ENCODE assay signal across 34 cellular contexts in genomic region chr7:100357131-100357561, GRCh38. TPM values are rescaled to one million over a fixed set of nuclear protein-coding genes. Genes with fewer than 3 reads are reported as not detected.
DNase-seq lines count a peak whose midpoint lies in the region; ATAC-seq and TF ChIP-seq lines count a peak whose summit lies in the region.
"Had no signal": no experiment of that assay in that cellular context is flagged by ENCODE, and none has a peak within 500 bp of the region (broad histone marks: within the 10 kb centered on the region; RNA-seq: fewer than 3 reads in every experiment).

No MANE protein-coding gene starts in this region.

- no peaks in the 10 kb centered on the region for H3K4me1 ChIP-seq in suprapubic skin
- H3K4me1 ChIP-seq: A549, esophagus muscularis mucosa, heart left ventricle, Peyer's patch, testis had no signal

- no peaks in the 10 kb centered on the region for H3K9me3 ChIP-seq in suprapubic skin
- H3K9me3 ChIP-seq: A549, esophagus muscularis mucosa, heart left ventricle, Peyer's patch, testis had no signal

- ATAC-seq in WTC11 = no peak
- ATAC-seq: activated CD4-positive, alpha-beta T cell treated with anti-CD3 and anti-CD28 coated beads for 36 hours; heart left ventricle had no signal

- H3K27ac ChIP-seq in suprapubic skin = no peak overlapping the region
- H3K27ac ChIP-seq: A549, coronary artery, esophagus muscularis mucosa, Peyer's patch, testis had no signal

- no peak overlapping the region for H3K4me3 ChIP-seq in suprapubic skin
- H3K4me3 ChIP-seq: A549, coronary artery, esophagus muscularis mucosa, heart left ventricle, Peyer's patch, testis had no signal

- H3K27ac Mint-ChIP-seq in activated naive CD4-positive, alpha-beta T cell treated with anti-CD3 and anti-CD28 coated beads, Interleukin-2, amount 50 U/mL, for 24 hours = peak overlapping the region; percentile 35
- H3K27ac Mint-ChIP-seq in WTC11 (no peak overlapping the region), immature natural killer cell (peak overlapping the region in 4 of 6 donors; percentile 57 to 78 (median 68))

- no peak for TF ChIP-seq CTCF in WTC11 (IDR thresholded peaks at IDR 0.05)
- no peak for TF ChIP-seq CTCF in suprapubic skin (IDR thresholded peaks at IDR 0.05)

- CTCF ChIA-PET in WTC11 (lab: Charles Lee) = no interaction called here

- TF ChIP-seq EP300 in suprapubic skin (IDR thresholded peaks at IDR 0.05) = no peak

- WGBS in suprapubic skin = 92% methylated on average over 6 of the region's 6 CpGs

- no peaks in the 10 kb centered on the region for H3K27me3 ChIP-seq in suprapubic skin
- H3K27me3 ChIP-seq: esophagus muscularis mucosa, heart left ventricle, Peyer's patch, testis had no signal

- no peak for TF ChIP-seq POLR2A in suprapubic skin (IDR thresholded peaks at IDR 0.05)

- H3K36me3 ChIP-seq in suprapubic skin = peaks cover 100% of the 10 kb centered on the region

- no peak for DNase-seq in activated naive CD4-positive, alpha-beta T cell treated with Interleukin-2 at 50 U/mL for 16 hours
- DNase-seq in WTC11 (ENCODE audit: low spot score) (no peak), immature natural killer cell (no peak), suprapubic skin (ENCODE audit: low spot score in 2 of 2) (peak; percentile 44 to 58), SIG-M5 (lab: John Stamatoyannopoulos, UW) (no peak), CD1c-positive myeloid dendritic cell (ENCODE audit: extremely low spot score) (no peak)
- no peak for DNase-seq in stimulated activated CD4-positive, alpha-beta T cell treated with anti-CD3 and anti-CD28 coated beads, Interleukin-2, amount 100 ng/mL, for 24 hours
- DNase-seq: activated CD4-positive, alpha-beta T cell treated with anti-CD3 and anti-CD28 coated beads for 36 hours; activated naive CD4-positive, alpha-beta T cell; activated T-cell treated with anti-CD3 and anti-CD28 coated beads, Interleukin-2, amount 50 U/mL, for 1 hour; AML-193; anterior cingulate cortex; EL; foreskin fibroblast; GOT3; midbrain; naive B cell; NCI-H1048; NCI-H2107; stimulated activated naive CD4-positive, alpha-beta T cell; T-helper 9 cell; testis had no signal

- H3K27me3 Mint-ChIP-seq in activated naive CD4-positive, alpha-beta T cell treated with anti-CD3 and anti-CD28 coated beads, Interleukin-2, amount 50 U/mL, for 24 hours = no peaks in the 10 kb centered on the region
- no peaks in the 10 kb centered on the region for H3K27me3 Mint-ChIP-seq in WTC11 (ENCODE audit: low read depth)
- H3K27me3 Mint-ChIP-seq in immature natural killer cell (ENCODE audit: low read depth in 3 of 3) = peaks cover 0 to 5% (median 4%) of the 10 kb centered on the region in 3 donors
- H3K27me3 Mint-ChIP-seq: activated CD4-positive, alpha-beta T cell treated with anti-CD3 and anti-CD28 coated beads for 36 hours; naive B cell had no signal

- H3K4me3 Mint-ChIP-seq in activated naive CD4-positive, alpha-beta T cell treated with anti-CD3 and anti-CD28 coated beads, Interleukin-2, amount 50 U/mL, for 24 hours = no peak overlapping the region
- H3K4me3 Mint-ChIP-seq in WTC11 (no peak overlapping the region), immature natural killer cell (no peak overlapping the region)
- H3K4me3 Mint-ChIP-seq: activated CD4-positive, alpha-beta T cell treated with anti-CD3 and anti-CD28 coated beads for 36 hours had no signal

- H3K36me3 Mint-ChIP-seq in activated naive CD4-positive, alpha-beta T cell treated with anti-CD3 and anti-CD28 coated beads, Interleukin-2, amount 50 U/mL, for 24 hours = peaks cover 13% of the 10 kb centered on the region
- peaks cover 59% of the 10 kb centered on the region for H3K36me3 Mint-ChIP-seq in WTC11
- peaks cover 15 to 36% (median 20%) of the 10 kb centered on the region in 3 donors for H3K36me3 Mint-ChIP-seq in immature natural killer cell

- POLR2A ChIA-PET in WTC11 (lab: Charles Lee) = no interaction called here

- peaks cover 18% of the 10 kb centered on the region for H3K4me1 Mint-ChIP-seq in activated naive CD4-positive, alpha-beta T cell treated with anti-CD3 and anti-CD28 coated beads, Interleukin-2, amount 50 U/mL, for 24 hours
- H3K4me1 Mint-ChIP-seq in WTC11 = no peaks in the 10 kb centered on the region
- H3K4me1 Mint-ChIP-seq in immature natural killer cell = peaks cover 33 to 43% of the 10 kb centered on the region in 2 donors

- H3K9me3 Mint-ChIP-seq in activated naive CD4-positive, alpha-beta T cell treated with anti-CD3 and anti-CD28 coated beads, Interleukin-2, amount 50 U/mL, for 24 hours = no peaks in the 10 kb centered on the region
- H3K9me3 Mint-ChIP-seq in WTC11 (no peaks in the 10 kb centered on the region), immature natural killer cell (no peaks in the 10 kb centered on the region)
- H3K9me3 Mint-ChIP-seq: naive B cell had no signal

TF ChIP-seq in WTC11, 78 proteins besides CTCF, POLR2A, EP300 and RAD21:
- TF ChIP-seq ATF1 (CRISPR knock-in tag; IDR thresholded peaks at IDR 0.05) (0 out of 2 replicates have a peak, but pooled peaks have one; percentile 33), JAZF1 (CRISPR knock-in tag; IDR thresholded peaks at IDR 0.05) (no peak), RORB (CRISPR knock-in tag; IDR thresholded peaks at IDR 0.05) (no peak), ATF2 (CRISPR knock-in tag; IDR thresholded peaks at IDR 0.05; ENCODE audit: borderline replicate concordance, low read depth) (no peak), ZBTB21 (CRISPR knock-in tag; IDR thresholded peaks at IDR 0.05; ENCODE audit: borderline replicate concordance) (no peak)

RNA-seq across cellular contexts. Expression of gene PILRB, which starts 0.8 kb away (rescaled TPM):
- 30.2 to 35.8 TPM (median 30.7 TPM) in 3 replicates for total RNA-seq in WTC11 (2021)
- polyA plus RNA-seq in immature natural killer cell = 10 to 100 TPM; 12.2 to 42.1 (median 12.2) TPM
- 100 to 1,000 TPM in 1 of 4 donors, 10 to 100 TPM in 3; 40.8 to 125 (median 63.1) TPM for total RNA-seq in suprapubic skin

RNA-seq across cellular contexts. Expression of gene PILRA, which starts 16.1 kb away (rescaled TPM):
- total RNA-seq in WTC11 (2021) = 1.8 to 3.2 TPM (median 3.0 TPM) in 3 replicates
- polyA plus RNA-seq in immature natural killer cell = 1 to 10 TPM; 1.5 to 2.4 (median 2.0) TPM
- 1 to 10 TPM; 1.3 to 8.5 (median 4.2) TPM for total RNA-seq in suprapubic skin
- total RNA-seq: kidney epithelial cell had no signal

RNA-seq across cellular contexts. Expression of gene SPDYE3, which starts 49.6 kb away (rescaled TPM):
- total RNA-seq in WTC11 (2021) (not detected in 3 replicates), suprapubic skin (not detected)
- polyA plus RNA-seq in immature natural killer cell = 10 to 100 TPM in 1 of 3 donors, 1 to 10 TPM in 2; 6.8 to 11.1 (median 7.6) TPM
- total RNA-seq: activated CD4-positive, alpha-beta T cell treated with anti-CD3 and anti-CD28 coated beads for 36 hours; activated CD8-positive, alpha-beta memory T cell treated with anti-CD3 and anti-CD28 coated beads for 36 hours; esophagus muscularis mucosa; heart left ventricle; HT1080; kidney epithelial cell; lower leg skin; omental fat pad; Peyer's patch; pulmonary artery endothelial cell had no signal

Comparison
In these comparisons a context has a peak if more than half of its experiments do, and no peak if none do; other contexts are left out.
1. DNase-seq: peak in suprapubic skin (2 of 2); none in activated naive CD4-positive, alpha-beta T cell treated with Interleukin-2 at 50 U/mL for 16 hours (single experiment), WTC11 (single experiment), immature natural killer cell (0 of 3), stimulated activated CD4-positive, alpha-beta T cell treated with anti-CD3 and anti-CD28 coated beads, Interleukin-2, amount 100 ng/mL, for 24 hours (0 of 2), SIG-M5 (single experiment) and CD1c-positive myeloid dendritic cell (single experiment).